1 cellular context compared by ENCODE assay signal in genomic region chr4:31045151-31045550, GRCh38.
TF ChIP-seq lines count a peak whose summit lies in the region.

No MANE protein-coding gene starts in this region.

TF ChIP-seq in GM23338, 12 proteins besides CTCF, POLR2A, EP300 and RAD21:
- TF ChIP-seq ETS1 (IDR thresholded peaks at IDR 0.05), result no peak
- no peak for TF ChIP-seq JUNB (IDR thresholded peaks at IDR 0.05; ENCODE audit: unreplicated experiment)
- no peak for TF ChIP-seq EZH2phosphoT487 (IDR thresholded peaks at IDR 0.05; ENCODE audit: unreplicated experiment)
- no peak for TF ChIP-seq STAT1 (IDR thresholded peaks at IDR 0.05; ENCODE audit: unreplicated experiment)
- no peak for TF ChIP-seq ZNF331 (CRISPR knock-in tag; IDR thresholded peaks at IDR 0.05; ENCODE audit: low read depth)
- TF ChIP-seq ZNF114 (CRISPR knock-in tag; IDR thresholded peaks at IDR 0.05), result no peak
- no peak for TF ChIP-seq POLR2AphosphoS5 (IDR thresholded peaks at IDR 0.05; ENCODE audit: low read depth)
- no peak for TF ChIP-seq NANOG (IDR thresholded peaks at IDR 0.05; ENCODE audit: borderline replicate concordance)
- TF ChIP-seq CREB1 (CRISPR knock-in tag; IDR thresholded peaks at IDR 0.05; ENCODE audit: low read depth), result no peak
- TF ChIP-seq ZNF462 (CRISPR knock-in tag; IDR thresholded peaks at IDR 0.05), result no peak
- no peak for TF ChIP-seq EZH2 (IDR thresholded peaks at IDR 0.05; ENCODE audit: low read depth, unreplicated experiment)
- no peak for TF ChIP-seq REST (IDR thresholded peaks at IDR 0.05; ENCODE audit: unreplicated experiment)
